ENCODE assay signal across 8 cellular contexts in the genomic region with DNA sequence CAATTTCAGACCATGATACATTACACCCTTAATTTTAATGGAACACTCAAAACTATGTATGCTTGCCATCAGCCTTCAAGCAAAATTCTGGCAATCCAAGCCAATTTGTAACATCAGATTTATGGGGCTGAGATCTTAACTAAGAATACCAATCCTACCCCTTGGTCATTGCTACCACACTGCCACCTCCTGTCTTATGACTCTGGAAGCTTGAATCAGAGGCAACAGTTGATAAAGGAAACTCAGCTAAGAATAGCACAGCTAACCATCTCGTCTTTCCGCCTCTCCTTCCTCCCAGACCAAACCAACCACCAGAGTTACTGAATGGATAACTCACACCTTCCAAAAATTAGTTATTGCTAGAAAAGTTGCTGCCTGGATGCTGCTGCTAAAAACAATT. TPM values are rescaled to one million over a fixed set of nuclear protein-coding genes. Genes with fewer than 3 reads are reported as not detected.
DNase-seq lines count a peak whose midpoint lies in the region; ATAC-seq, FAIRE-seq and TF ChIP-seq lines count a peak whose summit lies in the region.

No MANE protein-coding gene starts in this region.

- H3K4me1 ChIP-seq in KMS-11 (ENCODE audit: low read depth, poor library complexity, severe bottlenecking): peaks cover 80% of the 10 kb centered on the region

- H3K9ac ChIP-seq in KMS-11: no peak overlapping the region

- no peak overlapping the region; the same call in 1 of the 2 replicates for H3K27ac ChIP-seq in KMS-11
- no peak overlapping the region for H3K27ac ChIP-seq in coronary artery

- peak overlapping the region; percentile 81 for H3K27ac Mint-ChIP-seq in mesothelial cell of epicardium

- H3K4me3 Mint-ChIP-seq in mesothelial cell of epicardium: peak overlapping the region; percentile 58

- H3K27me3 Mint-ChIP-seq in mesothelial cell of epicardium (ENCODE audit: low read depth): no peaks in the 10 kb centered on the region

- no peak overlapping the region for H2AFZ ChIP-seq in KMS-11 (ENCODE audit: low read depth)

- ATAC-seq in HG02938 (IDR thresholded peaks at IDR 0.05; ENCODE audit: unreplicated experiment): no peak

- H3K9me3 Mint-ChIP-seq in mesothelial cell of epicardium: no peaks in the 10 kb centered on the region

- H3K79me2 ChIP-seq in KMS-11 (ENCODE audit: insufficient read depth, low read depth): peaks cover 100% of the 10 kb centered on the region

- no peaks in the 10 kb centered on the region for H3K27me3 ChIP-seq in KMS-11 (ENCODE audit: insufficient read depth, low read depth)

- H3K4me2 ChIP-seq in KMS-11: peak overlapping the region; percentile 25; the same call in 1 of the 2 replicates

- H3K4me3 ChIP-seq in KMS-11 (IDR thresholded peaks at IDR 0.05; ENCODE audit: insufficient read depth, low read depth, low read length): no peak overlapping the region
- H3K4me3 ChIP-seq in cardiac fibroblast (replicated peaks in 1 of 2; ENCODE audit: low read depth in 2 of 2, low read length in 2 of 2): no peak overlapping the region
- H3K4me3 ChIP-seq in coronary artery: no peak overlapping the region

- peaks cover 56% of the 10 kb centered on the region for H3K4me1 Mint-ChIP-seq in mesothelial cell of epicardium

- FAIRE-seq in D721Med (lab: Jason Lieb, UNC): no peak

- peaks cover 9% of the 10 kb centered on the region for H3K36me3 Mint-ChIP-seq in mesothelial cell of epicardium

- DNase-seq in D721Med (ENCODE audit: insufficient read length, low spot score) (no peak), cardiac fibroblast (ENCODE audit: low read depth in 2 of 2) (peak; percentile 72), mesothelial cell of epicardium (ENCODE audit: low spot score in 2 of 2, unreplicated experiment in 2 of 2) (no peak), NCI-H1092 (lab: John Stamatoyannopoulos, UW) (no peak), coronary artery (ENCODE audit: low spot score) (no peak)
- no peak for DNase-seq in effector CD8-positive, alpha-beta T cell (lab: John Stamatoyannopoulos, UW)

- H3K36me3 ChIP-seq in KMS-11 (ENCODE audit: insufficient read depth): peaks cover 5% of the 10 kb centered on the region; the same call in 1 of the 2 replicates

- peaks cover 89% of the 10 kb centered on the region for H4K20me1 ChIP-seq in KMS-11 (ENCODE audit: insufficient read depth)

- TF ChIP-seq CTCF in D721Med (IDR thresholded peaks at IDR 0.05; ENCODE audit: insufficient read depth, missing control alignments) (peak; percentile 51), KMS-11 (conservative IDR thresholded peaks at IDR 0.05; ENCODE audit: low read depth, low read length) (no peak), cardiac fibroblast (IDR thresholded peaks at IDR 0.05; ENCODE audit: low read depth, low read length) (peak; percentile 34), mesothelial cell of epicardium (IDR thresholded peaks at IDR 0.05; ENCODE audit: unreplicated experiment) (no peak), coronary artery (IDR thresholded peaks at IDR 0.05) (no peak)

RNA-seq across cellular contexts. Expression of gene IGF2BP3, which starts 7.4 kb away (rescaled TPM):
- total RNA-seq in mesothelial cell of epicardium: 84.3 to 91.3 TPM (median 89.1 TPM) in 3 replicates

Comparison
In these comparisons a context has a peak if more than half of its experiments do, and no peak if none do; other contexts are left out.
1. DNase-seq: peak in cardiac fibroblast (2 of 2); none in D721Med (single experiment), mesothelial cell of epicardium (0 of 2), effector CD8-positive, alpha-beta T cell (single experiment), NCI-H1092 (single experiment) and coronary artery (single experiment).
2. CTCF ChIP-seq: peak in D721Med (single experiment) and cardiac fibroblast (single experiment); none in KMS-11 (single experiment), mesothelial cell of epicardium (single experiment) and coronary artery (single experiment).